In genomic region chr4:6204098-6204497, GRCh38 we compare ENCODE assay signal across 28 cellular contexts. TPM values are rescaled to one million over a fixed set of nuclear protein-coding genes. Genes with fewer than 3 reads are reported as not detected.
"Had no signal": no experiment of that assay in that cellular context is flagged by ENCODE, and none has a peak within 500 bp of the region (broad histone marks: within the 10 kb centered on the region; RNA-seq: fewer than 3 reads in every experiment).

No MANE protein-coding gene starts in this region.

- H3K27ac Mint-ChIP-seq: naive thymus-derived CD4-positive, alpha-beta T cell; natural killer cell treated with Interleukin-12 subunit alpha and Interleukin-12 subunit beta and Interleukin-15 and Interleukin-18, amount 100 ng/mL, for 72 hours; stimulated activated effector memory CD8-positive, alpha-beta T cell treated with anti-CD3 and anti-CD28 coated beads, Interleukin-12 subunit alpha, Interleukin-12 subunit beta, amount 100 ng/mL, for 72 hours; stimulated activated naive CD8-positive, alpha-beta T cell treated with anti-CD3 and anti-CD28 coated beads, Interleukin-15, Interleukin-2, amounts not matched to agents 100 ng/mL and 50 ng/mL, for 24 hours; type B pancreatic cell had no signal

- H3K27ac ChIP-seq: heart left ventricle, hepatocyte, left ventricle myocardium inferior, parathyroid adenoma, right atrium auricular region, right lobe of liver, spleen, tibial nerve, uterus had no signal

- DNase-seq: heart left ventricle; left colon; left ventricle myocardium inferior; midbrain; mucosa of descending colon; naive thymus-derived CD4-positive, alpha-beta T cell; nucleus accumbens; right lobe of liver; small intestine; spleen; stimulated activated CD4-positive, alpha-beta T cell treated with anti-CD3 and anti-CD28 coated beads, Interleukin-4, amount 100 ng/mL, for 24 hours; stimulated activated naive CD4-positive, alpha-beta T cell; substantia nigra; uterus had no signal

- H3K4me3 ChIP-seq: heart left ventricle, hepatocyte, left ventricle myocardium inferior, lung, mucosa of descending colon, right atrium auricular region, right lobe of liver, spleen, tibial nerve, uterus had no signal

- H3K9me3 Mint-ChIP-seq: natural killer cell treated with Interleukin-12 subunit alpha and Interleukin-12 subunit beta and Interleukin-15 and Interleukin-18, amount 100 ng/mL, for 72 hours had no signal

- H3K27me3 ChIP-seq: right atrium auricular region, right lobe of liver, uterus had no signal

- ATAC-seq: heart left ventricle; left colon; mucosa of descending colon; naive thymus-derived CD4-positive, alpha-beta T cell; natural killer cell treated with Interleukin-12 subunit alpha and Interleukin-12 subunit beta and Interleukin-15 and Interleukin-18, amount 100 ng/mL, for 72 hours; right lobe of liver; stimulated activated effector memory CD8-positive, alpha-beta T cell treated with anti-CD3 and anti-CD28 coated beads, Interleukin-12 subunit alpha, Interleukin-12 subunit beta, amount 100 ng/mL, for 72 hours had no signal

- H3K4me3 Mint-ChIP-seq: naive thymus-derived CD4-positive, alpha-beta T cell; natural killer cell treated with Interleukin-12 subunit alpha and Interleukin-12 subunit beta and Interleukin-15 and Interleukin-18, amount 100 ng/mL, for 72 hours; stimulated activated effector memory CD8-positive, alpha-beta T cell treated with anti-CD3 and anti-CD28 coated beads, Interleukin-12 subunit alpha, Interleukin-12 subunit beta, amount 100 ng/mL, for 72 hours; stimulated activated naive CD8-positive, alpha-beta T cell treated with anti-CD3 and anti-CD28 coated beads, Interleukin-15, Interleukin-2, amounts not matched to agents 100 ng/mL and 50 ng/mL, for 24 hours; type B pancreatic cell had no signal

- H3K36me3 ChIP-seq: heart left ventricle, left ventricle myocardium inferior, right atrium auricular region, right lobe of liver, spleen, tibial nerve, uterus had no signal

- H3K9me3 ChIP-seq: mucosa of descending colon, right atrium auricular region, right lobe of liver, uterus had no signal

- H3K4me1 ChIP-seq: parathyroid adenoma had no signal

RNA-seq across cellular contexts. Expression of gene JAKMIP1, which starts 3.7 kb away (rescaled TPM):
- total RNA-seq: hepatocyte, left ventricle myocardium inferior, lower leg skin, myocyte, osteoblast, pulmonary artery endothelial cell had no signal
- polyA plus RNA-seq: hepatocyte, keratinocyte had no signal
